13 cellular contexts compared by ENCODE assay signal in genomic region chr3:14266361-14266760, GRCh38.
DNase-seq lines count a peak whose midpoint lies in the region; ATAC-seq and TF ChIP-seq lines count a peak whose summit lies in the region.
"Had no signal": no experiment of that assay in that cellular context is flagged by ENCODE, and none has a peak within 500 bp of the region (broad histone marks: within the 10 kb centered on the region; RNA-seq: fewer than 3 reads in every experiment).

No MANE protein-coding gene starts in this region.

- CTCF ChIA-PET in mammary epithelial cell (lab: Charles Lee; ENCODE audit: low non-redundant PET) = no interaction called here

- in situ Hi-C loops in mammary epithelial cell (cut with MboI; ENCODE audit: low sequenced_read_pairs in 2 of 2) = no loop called here

- H3K36me3 Mint-ChIP-seq in activated T-helper 1 cell treated with anti-CD3 and anti-CD28 coated beads, Interleukin-12 subunit alpha, Interleukin-12 subunit beta, Interleukin-2, Interleukin-4 antibody, amounts not matched to agents 30 ng/mL and 10 ng/mL and 1 ng/mL, durations not matched to agents 14 hours and 24 hours and 36 hours (ENCODE audit: low read depth) = no peaks in the 10 kb centered on the region
- H3K36me3 Mint-ChIP-seq: activated naive CD8-positive, alpha-beta T cell had no signal

- H3K9me3 ChIP-seq in mucosa of descending colon (no peaks in the 10 kb centered on the region), mammary epithelial cell (replicated peaks; ENCODE audit: insufficient read depth, low read length) (no peaks in the 10 kb centered on the region)

- BruUV-seq in mammary epithelial cell (replicated peaks; lab: Mats Ljungman, UMichigan) = no TSS peak

- no peak overlapping the region for H3K27ac Mint-ChIP-seq in stimulated activated naive CD8-positive, alpha-beta T cell treated with anti-CD3 and anti-CD28 coated beads, Interleukin-15, amount 100 ng/mL, for 72 hours
- H3K27ac Mint-ChIP-seq in activated T-helper 1 cell treated with anti-CD3 and anti-CD28 coated beads, Interleukin-12 subunit alpha, Interleukin-12 subunit beta, Interleukin-2, Interleukin-4 antibody, amounts not matched to agents 30 ng/mL and 10 ng/mL and 1 ng/mL, durations not matched to agents 14 hours and 24 hours and 36 hours = no peak overlapping the region
- H3K27ac Mint-ChIP-seq: activated naive CD8-positive, alpha-beta T cell; neural progenitor cell; T-helper 1 cell treated with Interleukin-12 subunit alpha and Interleukin-12 subunit beta and Interleukin-4 antibody, amounts not matched to agents 30 μg/mL and 1 μg/mL, for 36 hours had no signal

- H3K36me3 ChIP-seq in mucosa of descending colon (ENCODE audit: low read depth) (no peaks in the 10 kb centered on the region), mammary epithelial cell (ENCODE audit: insufficient read depth, low read length) (no peaks in the 10 kb centered on the region)
- H3K36me3 ChIP-seq: neural progenitor cell had no signal

- no peak overlapping the region for H3K4me3 Mint-ChIP-seq in stimulated activated naive CD8-positive, alpha-beta T cell treated with anti-CD3 and anti-CD28 coated beads, Interleukin-15, amount 100 ng/mL, for 72 hours
- H3K4me3 Mint-ChIP-seq in activated T-helper 1 cell treated with anti-CD3 and anti-CD28 coated beads, Interleukin-12 subunit alpha, Interleukin-12 subunit beta, Interleukin-2, Interleukin-4 antibody, amounts not matched to agents 30 ng/mL and 10 ng/mL and 1 ng/mL, durations not matched to agents 14 hours and 24 hours and 36 hours = no peak overlapping the region
- H3K4me3 Mint-ChIP-seq: activated naive CD8-positive, alpha-beta T cell; neural progenitor cell; T-helper 1 cell treated with Interleukin-12 subunit alpha and Interleukin-12 subunit beta and Interleukin-4 antibody, amounts not matched to agents 30 μg/mL and 1 μg/mL, for 36 hours had no signal

- H3K27me3 Mint-ChIP-seq in stimulated activated naive CD8-positive, alpha-beta T cell treated with anti-CD3 and anti-CD28 coated beads, Interleukin-15, amount 100 ng/mL, for 72 hours = peaks cover 9% of the 10 kb centered on the region
- H3K27me3 Mint-ChIP-seq in activated T-helper 1 cell treated with anti-CD3 and anti-CD28 coated beads, Interleukin-12 subunit alpha, Interleukin-12 subunit beta, Interleukin-2, Interleukin-4 antibody, amounts not matched to agents 30 ng/mL and 10 ng/mL and 1 ng/mL, durations not matched to agents 14 hours and 24 hours and 36 hours (ENCODE audit: insufficient read depth) = peaks cover 18% of the 10 kb centered on the region

- WGBS in mammary epithelial cell (ENCODE audit: low coverage, missing lambda C conversion rate) = 81% methylated on average over 12 of the region's 12 CpGs

- no peak for DNase-seq in stimulated activated naive CD8-positive, alpha-beta T cell treated with anti-CD3 and anti-CD28 coated beads, Interleukin-15, Interleukin-2, amounts not matched to agents 100 U/mL and 50 U/mL, for 24 hours
- DNase-seq in stimulated activated naive CD8-positive, alpha-beta T cell treated with anti-CD3 and anti-CD28 coated beads, Interleukin-15, amount 100 ng/mL, for 72 hours = no peak
- peak; percentile 11 to 86 (median 72) for DNase-seq in dorsolateral prefrontal cortex
- peak in 1 of 3 donors; percentile 31 for DNase-seq in mucosa of descending colon
- no peak for DNase-seq in mammary epithelial cell
- DNase-seq in GM19240 (ENCODE audit: insufficient read length, low spot score) = no peak
- no peak for DNase-seq in activated T-helper 1 cell treated with anti-CD3 and anti-CD28 coated beads, Interleukin-12 subunit alpha, Interleukin-12 subunit beta, Interleukin-2, Interleukin-4 antibody, amounts not matched to agents 30 ng/mL and 10 ng/mL and 1 ng/mL, durations not matched to agents 14 hours and 24 hours and 36 hours (ENCODE audit: low spot score)
- DNase-seq: activated CD8-positive, alpha-beta memory T cell treated with anti-CD3 and anti-CD28 coated beads for 24 hours; stimulated activated CD4-positive, alpha-beta T cell treated with anti-CD3 and anti-CD28 coated beads, Interleukin-2, amount 100 ng/mL, for 48 hours had no signal

- H3K27me3 ChIP-seq in dorsolateral prefrontal cortex = no peaks in the 10 kb centered on the region
- no peaks in the 10 kb centered on the region for H3K27me3 ChIP-seq in mammary epithelial cell (ENCODE audit: insufficient read depth, low read length)
- H3K27me3 ChIP-seq: neural progenitor cell had no signal

- no peaks in the 10 kb centered on the region for H3K4me1 Mint-ChIP-seq in stimulated activated naive CD8-positive, alpha-beta T cell treated with anti-CD3 and anti-CD28 coated beads, Interleukin-15, amount 100 ng/mL, for 72 hours
- H3K4me1 Mint-ChIP-seq in activated T-helper 1 cell treated with anti-CD3 and anti-CD28 coated beads, Interleukin-12 subunit alpha, Interleukin-12 subunit beta, Interleukin-2, Interleukin-4 antibody, amounts not matched to agents 30 ng/mL and 10 ng/mL and 1 ng/mL, durations not matched to agents 14 hours and 24 hours and 36 hours (ENCODE audit: low read depth) = no peaks in the 10 kb centered on the region

- peaks cover 8% of the 10 kb centered on the region for H3K4me1 ChIP-seq in mucosa of descending colon (ENCODE audit: low read depth)
- H3K4me1 ChIP-seq in mammary epithelial cell (ENCODE audit: insufficient read depth, low read length) = peaks cover 11% of the 10 kb centered on the region
- H3K4me1 ChIP-seq: neural progenitor cell had no signal

- intact Hi-C loops in dorsolateral prefrontal cortex (cut with DNase I) (loop anchor here in 1 of 2 donors (10.0 kb wide), 1 partner anchor 138 kb away; the partner anchor contains the start of gene SLC6A6), mucosa of descending colon (cut with DNase I, micrococcal nuclease) (no loop called here), mammary epithelial cell (cut with micrococcal nuclease) (loop anchor here (10.0 kb wide), 1 partner anchor 108 kb away; no protein-coding TSS in a partner anchor)
- intact Hi-C loops in activated T-helper 1 cell treated with anti-CD3 and anti-CD28 coated beads, Interleukin-12 subunit alpha, Interleukin-12 subunit beta, Interleukin-2, Interleukin-4 antibody, amounts not matched to agents 30 ng/mL and 10 ng/mL and 1 ng/mL, durations not matched to agents 14 hours and 24 hours and 36 hours (cut with micrococcal nuclease) = no loop called here

- H3K27ac ChIP-seq in dorsolateral prefrontal cortex = no peak overlapping the region
- H3K27ac ChIP-seq in mammary epithelial cell (ENCODE audit: insufficient read depth, low read depth, low read length) = no peak overlapping the region
- H3K27ac ChIP-seq: neural progenitor cell had no signal

- H3K9me3 Mint-ChIP-seq in stimulated activated naive CD8-positive, alpha-beta T cell treated with anti-CD3 and anti-CD28 coated beads, Interleukin-15, amount 100 ng/mL, for 72 hours = no peaks in the 10 kb centered on the region
- H3K9me3 Mint-ChIP-seq in activated T-helper 1 cell treated with anti-CD3 and anti-CD28 coated beads, Interleukin-12 subunit alpha, Interleukin-12 subunit beta, Interleukin-2, Interleukin-4 antibody, amounts not matched to agents 30 ng/mL and 10 ng/mL and 1 ng/mL, durations not matched to agents 14 hours and 24 hours and 36 hours = no peaks in the 10 kb centered on the region
- H3K9me3 Mint-ChIP-seq: T-helper 1 cell treated with Interleukin-12 subunit alpha and Interleukin-12 subunit beta and Interleukin-4 antibody, amounts not matched to agents 30 μg/mL and 1 μg/mL, for 36 hours had no signal

- H3K4me3 ChIP-seq in dorsolateral prefrontal cortex (no peak overlapping the region), mucosa of descending colon (no peak overlapping the region), mammary epithelial cell (replicated peaks in 1 of 3; ENCODE audit: insufficient read depth in 1 of 3, low read depth in 2 of 3, low read length in 3 of 3) (no peak overlapping the region)
- H3K4me3 ChIP-seq: neural progenitor cell had no signal

- H3K9ac ChIP-seq in mammary epithelial cell (ENCODE audit: insufficient read depth, low read length) = no peak overlapping the region
- H3K9ac ChIP-seq: neural progenitor cell had no signal

- no peaks in the 10 kb centered on the region for H3K79me2 ChIP-seq in mammary epithelial cell (ENCODE audit: insufficient read depth, low read length)

- TF ChIP-seq CTCF in dorsolateral prefrontal cortex (IDR thresholded peaks at IDR 0.05 in 54 of 56, conservative IDR thresholded peaks at IDR 0.05 in 2 of 56; ENCODE audit: low read depth in 1 of 56, partially characterized antibody in 56 of 56) (no peak), mucosa of descending colon (IDR thresholded peaks at IDR 0.05) (no peak), mammary epithelial cell (conservative IDR thresholded peaks at IDR 0.05 in 1 of 2, IDR thresholded peaks at IDR 0.05 in 1 of 2; ENCODE audit: extremely low read depth in 1 of 2, insufficient read depth in 1 of 2, low read depth in 1 of 2, low read length in 2 of 2) (no peak)

- ATAC-seq in stimulated activated naive CD8-positive, alpha-beta T cell treated with anti-CD3 and anti-CD28 coated beads, Interleukin-15, Interleukin-2, amounts not matched to agents 100 U/mL and 50 U/mL, for 24 hours = peak; percentile 31
- ATAC-seq in stimulated activated naive CD8-positive, alpha-beta T cell treated with anti-CD3 and anti-CD28 coated beads, Interleukin-15, amount 100 ng/mL, for 72 hours = no peak
- ATAC-seq in mucosa of descending colon (peak; percentile 12), HG03520 (IDR thresholded peaks at IDR 0.05; ENCODE audit: unreplicated experiment) (no peak)

- no peaks in the 10 kb centered on the region for H4K20me1 ChIP-seq in mammary epithelial cell (ENCODE audit: insufficient read depth, low read length)

- H3K4me2 ChIP-seq in mammary epithelial cell (ENCODE audit: insufficient read depth, low read depth, low read length) = no peak overlapping the region
- H3K4me2 ChIP-seq: neural progenitor cell had no signal

- H2AFZ ChIP-seq in mammary epithelial cell (ENCODE audit: low read depth, low read length) = no peak overlapping the region
- H2AFZ ChIP-seq: neural progenitor cell had no signal

- dilution Hi-C loops in mammary epithelial cell (cut with HindIII; ENCODE audit: low sequenced_read_pairs) = no loop called here

Comparison
In these comparisons a context has a peak if more than half of its experiments do, and no peak if none do; other contexts are left out.
1. ATAC-seq: peak in stimulated activated naive CD8-positive, alpha-beta T cell treated with anti-CD3 and anti-CD28 coated beads, Interleukin-15, Interleukin-2, amounts not matched to agents 100 U/mL and 50 U/mL, for 24 hours (single experiment) and mucosa of descending colon (single experiment); none in stimulated activated naive CD8-positive, alpha-beta T cell treated with anti-CD3 and anti-CD28 coated beads, Interleukin-15, amount 100 ng/mL, for 72 hours (single experiment) and HG03520 (single experiment).
2. DNase-seq: peak in dorsolateral prefrontal cortex (10 of 10); none in stimulated activated naive CD8-positive, alpha-beta T cell treated with anti-CD3 and anti-CD28 coated beads, Interleukin-15, Interleukin-2, amounts not matched to agents 100 U/mL and 50 U/mL, for 24 hours (single experiment), stimulated activated naive CD8-positive, alpha-beta T cell treated with anti-CD3 and anti-CD28 coated beads, Interleukin-15, amount 100 ng/mL, for 72 hours (0 of 2), mammary epithelial cell (single experiment), GM19240 (single experiment) and activated T-helper 1 cell treated with anti-CD3 and anti-CD28 coated beads, Interleukin-12 subunit alpha, Interleukin-12 subunit beta, Interleukin-2, Interleukin-4 antibody, amounts not matched to agents 30 ng/mL and 10 ng/mL and 1 ng/mL, durations not matched to agents 14 hours and 24 hours and 36 hours (single experiment).